13 cellular contexts compared by ENCODE assay signal in the genomic region with DNA sequence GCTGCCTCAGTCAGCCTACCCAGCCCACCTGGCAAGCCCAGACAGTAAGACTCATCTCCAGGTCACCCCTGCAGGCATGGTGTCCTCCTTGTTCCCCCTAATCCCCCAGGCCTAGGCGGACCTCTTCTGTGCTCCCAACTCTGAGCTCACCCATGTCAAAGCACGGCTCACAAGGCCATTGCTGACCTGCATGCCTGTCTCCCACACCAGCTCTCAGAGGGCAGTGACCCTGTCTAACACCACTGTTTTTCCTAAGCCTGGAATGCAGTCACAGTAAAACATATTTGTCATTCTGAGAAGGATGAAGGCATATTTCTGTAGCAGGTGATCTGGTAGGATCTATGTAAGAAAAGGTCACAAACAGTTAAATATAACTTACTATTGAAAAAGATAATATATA.
DNase-seq lines count a peak whose midpoint lies in the region; ATAC-seq and TF ChIP-seq lines count a peak whose summit lies in the region.
"Had no signal": no experiment of that assay in that cellular context is flagged by ENCODE, and none has a peak within 500 bp of the region (broad histone marks: within the 10 kb centered on the region; RNA-seq: fewer than 3 reads in every experiment).

No MANE protein-coding gene starts in this region.

- H3K27me3 ChIP-seq in Caco-2 (replicated peaks; ENCODE audit: control insufficient read depth, insufficient read depth, low read length) (no peaks in the 10 kb centered on the region), right lobe of liver (no peaks in the 10 kb centered on the region), skeletal muscle tissue (ENCODE audit: control insufficient read depth in 3 of 3, insufficient read depth in 3 of 3, low read length in 3 of 3) (no peaks in the 10 kb centered on the region)

- WGBS in right lobe of liver (ENCODE audit: insufficient coverage, low coverage, low lambda C conversion rate, missing lambda C conversion rate), result 53% methylated on average over 2 of the region's 2 CpGs

- H3K4me3 ChIP-seq in Caco-2 (ENCODE audit: low read depth, low read length) (no peak overlapping the region), right lobe of liver (no peak overlapping the region), skeletal muscle tissue (ENCODE audit: low read length in 3 of 3) (peak overlapping the region in 1 of 3 donors; percentile 41)
- H3K4me3 ChIP-seq: GM23248 had no signal

- TF ChIP-seq CTCF in Caco-2 (IDR thresholded peaks at IDR 0.05; ENCODE audit: insufficient read depth in 1 of 2, low read depth in 1 of 2, low read length in 1 of 2, severe bottlenecking in 1 of 2, unreplicated experiment in 1 of 2), result no peak
- no peak for TF ChIP-seq CTCF in chondrocyte (IDR thresholded peaks at IDR 0.05)
- no peak for TF ChIP-seq CTCF in right lobe of liver (IDR thresholded peaks at IDR 0.05)

- H3K36me3 Mint-ChIP-seq in Caco-2 (ENCODE audit: insufficient read depth, unreplicated experiment) (no peaks in the 10 kb centered on the region), chondrocyte (ENCODE audit: low read depth) (peaks cover 47% of the 10 kb centered on the region), T-helper 17 cell (ENCODE audit: low read depth) (no peaks in the 10 kb centered on the region)
- H3K36me3 Mint-ChIP-seq in activated CD4-positive, alpha-beta memory T cell treated with anti-CD3 and anti-CD28 coated beads for 36 hours, result no peaks in the 10 kb centered on the region
- H3K36me3 Mint-ChIP-seq: naive thymus-derived CD8-positive, alpha-beta T cell had no signal

- H3K4me3 Mint-ChIP-seq in Caco-2 (ENCODE audit: unreplicated experiment) (no peak overlapping the region), chondrocyte (ENCODE audit: unreplicated experiment) (peak overlapping the region; percentile 87), T-helper 17 cell (no peak overlapping the region)
- no peak overlapping the region for H3K4me3 Mint-ChIP-seq in activated CD4-positive, alpha-beta memory T cell treated with anti-CD3 and anti-CD28 coated beads for 36 hours
- H3K4me3 Mint-ChIP-seq: B cell; naive thymus-derived CD8-positive, alpha-beta T cell had no signal

- POLR2A ChIA-PET in Caco-2 (lab: Charles Lee), result no interaction called here
- POLR2A ChIA-PET in activated CD4-positive, alpha-beta memory T cell treated with anti-CD3 and anti-CD28 coated beads for 36 hours (lab: Charles Lee), result no interaction called here

- H3K9me3 ChIP-seq in Caco-2, result no peaks in the 10 kb centered on the region
- no peaks in the 10 kb centered on the region for H3K9me3 ChIP-seq in right lobe of liver
- no peaks in the 10 kb centered on the region for H3K9me3 ChIP-seq in skeletal muscle tissue (ENCODE audit: control insufficient read depth in 3 of 3, low read length in 3 of 3)
- no peaks in the 10 kb centered on the region for H3K9me3 ChIP-seq in T-helper 17 cell (ENCODE audit: control insufficient read depth, low read length, poor library complexity, severe bottlenecking)

- CTCF ChIA-PET in Caco-2 (lab: Charles Lee), result interaction anchor here (0.7 to 1.9 kb wide), 3 partner anchors 42 to 338 kb away, joined by 3 to 6 read pairs (median 4); a partner anchor contains a TSS
- CTCF ChIA-PET in activated CD4-positive, alpha-beta memory T cell treated with anti-CD3 and anti-CD28 coated beads for 36 hours (lab: Charles Lee), result no interaction called here

- H3K27ac Mint-ChIP-seq in Caco-2 (ENCODE audit: unreplicated experiment) (peak overlapping the region; percentile 53), chondrocyte (ENCODE audit: unreplicated experiment) (peak overlapping the region; percentile 75), T-helper 17 cell (no peak overlapping the region)
- no peak overlapping the region for H3K27ac Mint-ChIP-seq in activated CD4-positive, alpha-beta memory T cell treated with anti-CD3 and anti-CD28 coated beads for 36 hours
- H3K27ac Mint-ChIP-seq: B cell; naive thymus-derived CD8-positive, alpha-beta T cell had no signal

- no TSS peak for BruUV-seq in Caco-2 (replicated peaks; lab: Mats Ljungman, UMichigan)

- peaks cover 15% of the 10 kb centered on the region for H3K4me1 ChIP-seq in Caco-2
- H3K4me1 ChIP-seq in right lobe of liver, result no peaks in the 10 kb centered on the region
- peaks cover 31 to 48% (median 35%) of the 10 kb centered on the region in 3 donors for H3K4me1 ChIP-seq in skeletal muscle tissue (ENCODE audit: control insufficient read depth in 3 of 3, insufficient read depth in 3 of 3, low read length in 3 of 3)

- intact Hi-C loops in Caco-2 (cut with micrococcal nuclease; ENCODE audit: unreplicated experiment), result no loop called here
- intact Hi-C loops in right lobe of liver (cut with DNase I), result no loop called here
- intact Hi-C loops in activated CD4-positive, alpha-beta memory T cell treated with anti-CD3 and anti-CD28 coated beads for 36 hours (cut with micrococcal nuclease), result no loop called here

- no peak for TF ChIP-seq POLR2A in right lobe of liver (IDR thresholded peaks at IDR 0.05)

- H3K4me1 Mint-ChIP-seq in Caco-2 (ENCODE audit: low read depth, unreplicated experiment), result peaks cover 14% of the 10 kb centered on the region
- H3K4me1 Mint-ChIP-seq in chondrocyte (ENCODE audit: low read depth), result peaks cover 96% of the 10 kb centered on the region
- no peaks in the 10 kb centered on the region for H3K4me1 Mint-ChIP-seq in activated CD4-positive, alpha-beta memory T cell treated with anti-CD3 and anti-CD28 coated beads for 36 hours (ENCODE audit: low read depth)
- peaks cover 1% of the 10 kb centered on the region for H3K4me1 Mint-ChIP-seq in T-helper 17 cell

- ATAC-seq in right lobe of liver (peak in 1 of 4 donors; percentile 5), HG03175 (IDR thresholded peaks at IDR 0.05; ENCODE audit: unreplicated experiment) (no peak), T-helper 17 cell (no peak)
- ATAC-seq: naive thymus-derived CD8-positive, alpha-beta T cell had no signal

- H3K27ac ChIP-seq in right lobe of liver (peak overlapping the region; percentile 16 to 65 (median 53)), skeletal muscle tissue (ENCODE audit: low read depth, low read length) (peak overlapping the region; percentile 57)
- H3K27ac ChIP-seq: epithelial cell of prostate, GM23248 had no signal

- H3K27me3 Mint-ChIP-seq in Caco-2 (ENCODE audit: insufficient read depth, unreplicated experiment), result no peaks in the 10 kb centered on the region
- no peaks in the 10 kb centered on the region for H3K27me3 Mint-ChIP-seq in chondrocyte (ENCODE audit: low read depth)
- H3K27me3 Mint-ChIP-seq in activated CD4-positive, alpha-beta memory T cell treated with anti-CD3 and anti-CD28 coated beads for 36 hours, result peaks cover 3% of the 10 kb centered on the region
- H3K27me3 Mint-ChIP-seq in T-helper 17 cell, result peaks cover 60% of the 10 kb centered on the region

- no peaks in the 10 kb centered on the region; the same call in 1 of the 2 replicates for H3K36me3 ChIP-seq in Caco-2 (ENCODE audit: control insufficient read depth, insufficient read depth, low read length)
- peaks cover 0 to 49% (median 27%) of the 10 kb centered on the region in 4 donors for H3K36me3 ChIP-seq in right lobe of liver
- H3K36me3 ChIP-seq in skeletal muscle tissue (ENCODE audit: control insufficient read depth in 3 of 3, insufficient read depth in 3 of 3, low read length in 3 of 3), result peaks cover 0 to 3% (median 0%) of the 10 kb centered on the region in 3 donors

- H3K9me3 Mint-ChIP-seq in Caco-2 (ENCODE audit: unreplicated experiment) (no peaks in the 10 kb centered on the region), chondrocyte (ENCODE audit: low read depth) (no peaks in the 10 kb centered on the region)
- no peaks in the 10 kb centered on the region for H3K9me3 Mint-ChIP-seq in activated CD4-positive, alpha-beta memory T cell treated with anti-CD3 and anti-CD28 coated beads for 36 hours
- H3K9me3 Mint-ChIP-seq: naive thymus-derived CD8-positive, alpha-beta T cell had no signal

- no peak overlapping the region for H3K9ac ChIP-seq in skeletal muscle tissue (ENCODE audit: low read depth in 1 of 3, low read length in 3 of 3)
- H3K9ac ChIP-seq: GM23248 had no signal

- DNase-seq in Caco-2, result peak; percentile 30 to 50
- no peak for DNase-seq in chondrocyte (ENCODE audit: low spot score)
- DNase-seq in right lobe of liver, result no peak
- no peak for DNase-seq in amygdala (lab: John Stamatoyannopoulos, UW)
- DNase-seq in activated CD4-positive, alpha-beta memory T cell treated with anti-CD3 and anti-CD28 coated beads for 36 hours, result no peak
- DNase-seq in T-helper 17 cell, result no peak
- DNase-seq: activated T-cell treated with anti-CD3 and anti-CD28 coated beads, Interleukin-2, amount 50 U/mL, for 48 hours; GM23248; naive thymus-derived CD8-positive, alpha-beta T cell had no signal

Comparison
In these comparisons a context has a peak if more than half of its experiments do, and no peak if none do; other contexts are left out.
1. DNase-seq: peak in Caco-2 (2 of 2); none in chondrocyte (single experiment), right lobe of liver (0 of 3), amygdala (0 of 56), activated CD4-positive, alpha-beta memory T cell treated with anti-CD3 and anti-CD28 coated beads for 36 hours (single experiment) and T-helper 17 cell (0 of 3).
2. H3K27ac Mint-ChIP-seq: peak in Caco-2 (single experiment) and chondrocyte (single experiment); none in activated CD4-positive, alpha-beta memory T cell treated with anti-CD3 and anti-CD28 coated beads for 36 hours (single experiment) and T-helper 17 cell (single experiment).